In genomic region chr5:139664273-139664693, GRCh38 we compare ENCODE assay signal across 8 cellular contexts. TPM values are rescaled to one million over a fixed set of nuclear protein-coding genes. Genes with fewer than 3 reads are reported as not detected.
A peak's percentile ranks its signal among the peaks of the same experiment; 100 is the strongest.
DNase-seq lines count a peak whose midpoint lies in the region; ATAC-seq and TF ChIP-seq lines count a peak whose summit lies in the region.

No MANE protein-coding gene starts in this region.

- POLR2A ChIA-PET in activated B cell treated with CpG ODN at 0.5 μM for 24 hours (lab: Charles Lee): interaction anchor here (0.8 to 17.0 kb wide), 10 partner anchors 9 to 276 kb away, joined by 3 to 676 read pairs (median 5); partner anchors contain the start of genes CXXC5 and UBE2D2

- peaks cover 7% of the 10 kb centered on the region for H3K36me3 Mint-ChIP-seq in activated B cell treated with CpG ODN at 0.5 μM for 24 hours (ENCODE audit: low read depth)
- H3K36me3 Mint-ChIP-seq in stimulated activated effector memory CD8-positive, alpha-beta T cell treated with anti-CD3 and anti-CD28 coated beads, Interleukin-12 subunit alpha, Interleukin-12 subunit beta, amount 100 ng/mL, for 72 hours: peaks cover 6% of the 10 kb centered on the region

- CTCF ChIA-PET in activated B cell treated with CpG ODN at 0.5 μM for 24 hours (lab: Charles Lee): interaction anchor here (1.0 to 1.8 kb wide), 7 partner anchors 9 to 31 kb away, joined by 3 to 7 read pairs (median 4); partner anchors contain the start of gene CXXC5

- H3K4me3 Mint-ChIP-seq in activated B cell treated with CpG ODN at 0.5 μM for 24 hours: peak overlapping the region; percentile 69
- H3K4me3 Mint-ChIP-seq in stimulated activated effector memory CD8-positive, alpha-beta T cell treated with anti-CD3 and anti-CD28 coated beads, Interleukin-12 subunit alpha, Interleukin-12 subunit beta, amount 100 ng/mL, for 72 hours: no peak overlapping the region

- intact Hi-C loops in activated B cell treated with CpG ODN at 0.5 μM for 24 hours (cut with micrococcal nuclease): no loop called here

- no peaks in the 10 kb centered on the region for H3K27me3 Mint-ChIP-seq in activated B cell treated with CpG ODN at 0.5 μM for 24 hours

- DNase-seq in activated B cell treated with CpG ODN at 0.5 μM for 24 hours (peak; percentile 54), NCI-H510A treated with DMSO at 0.1 percent for 48 hours (lab: John Stamatoyannopoulos, UW) (no peak), EL (no peak), NCI-H345 treated with DMSO at 0.1 percent for 48 hours (lab: John Stamatoyannopoulos, UW; ENCODE audit: unreplicated experiment) (no peak), A172 (ENCODE audit: low spot score) (no peak)
- DNase-seq in stimulated activated effector memory CD8-positive, alpha-beta T cell treated with anti-CD3 and anti-CD28 coated beads, Interleukin-12 subunit alpha, Interleukin-12 subunit beta, amount 100 ng/mL, for 72 hours (ENCODE audit: low spot score in 2 of 2): no peak

- peaks cover 91% of the 10 kb centered on the region for H3K4me1 Mint-ChIP-seq in activated B cell treated with CpG ODN at 0.5 μM for 24 hours
- peaks cover 67% of the 10 kb centered on the region for H3K4me1 Mint-ChIP-seq in stimulated activated effector memory CD8-positive, alpha-beta T cell treated with anti-CD3 and anti-CD28 coated beads, Interleukin-12 subunit alpha, Interleukin-12 subunit beta, amount 100 ng/mL, for 72 hours

- peak; percentile 50 for ATAC-seq in GM19025 (IDR thresholded peaks at IDR 0.05; ENCODE audit: low read depth, unreplicated experiment)
- peak; percentile 47 for ATAC-seq in HG03045 (IDR thresholded peaks at IDR 0.05; ENCODE audit: unreplicated experiment)
- peak; percentile 30 for ATAC-seq in activated B cell treated with CpG ODN at 0.5 μM for 24 hours (ENCODE audit: low read depth)
- peak; percentile 3 for ATAC-seq in stimulated activated effector memory CD8-positive, alpha-beta T cell treated with anti-CD3 and anti-CD28 coated beads, Interleukin-12 subunit alpha, Interleukin-12 subunit beta, amount 100 ng/mL, for 72 hours

- no peak for TF ChIP-seq CTCF in activated B cell treated with CpG ODN at 0.5 μM for 24 hours (IDR thresholded peaks at IDR 0.05)

- H3K27ac Mint-ChIP-seq in activated B cell treated with CpG ODN at 0.5 μM for 24 hours: peak overlapping the region; percentile 96
- no peak overlapping the region for H3K27ac Mint-ChIP-seq in stimulated activated effector memory CD8-positive, alpha-beta T cell treated with anti-CD3 and anti-CD28 coated beads, Interleukin-12 subunit alpha, Interleukin-12 subunit beta, amount 100 ng/mL, for 72 hours

- H3K9me3 Mint-ChIP-seq in activated B cell treated with CpG ODN at 0.5 μM for 24 hours: no peaks in the 10 kb centered on the region
- H3K9me3 Mint-ChIP-seq in stimulated activated effector memory CD8-positive, alpha-beta T cell treated with anti-CD3 and anti-CD28 coated beads, Interleukin-12 subunit alpha, Interleukin-12 subunit beta, amount 100 ng/mL, for 72 hours: no peaks in the 10 kb centered on the region

RNA-seq across cellular contexts. Expression of gene CXXC5, which starts 16.1 kb away (rescaled TPM):
- 94.9 and 115 TPM in 2 replicates for total RNA-seq in activated B cell treated with CpG ODN at 0.5 μM for 24 hours
- 162 and 189 TPM in 2 replicates for total RNA-seq in A172 (2014; rRNA removed; shearing (Covaris generic))
